25 cellular contexts compared by ENCODE assay signal in genomic region chr17:35295686-35296085, GRCh38.
"Had no signal": no experiment of that assay in that cellular context is flagged by ENCODE, and none has a peak within 500 bp of the region (broad histone marks: within the 10 kb centered on the region; RNA-seq: fewer than 3 reads in every experiment).

No MANE protein-coding gene starts in this region.

- ATAC-seq: activated T-cell treated with anti-CD3 and anti-CD28 coated beads, Interleukin-2, amount 50 U/mL, for 4 hours; gastrocnemius medialis; left ventricle myocardium superior; naive thymus-derived CD8-positive, alpha-beta T cell had no signal

- H3K4me3 ChIP-seq: cardiac muscle cell, gastrocnemius medialis, thoracic aorta, upper lobe of left lung had no signal

- H3K27ac ChIP-seq: cardiac muscle cell, gastrocnemius medialis, thoracic aorta, upper lobe of left lung had no signal

- H3K27ac Mint-ChIP-seq: activated naive CD8-positive, alpha-beta T cell treated with anti-CD3 and anti-CD28 coated beads, Interleukin-2, amount 10 ng/mL, durations not matched to agents 7 days and 5 days; activated T-helper 2 cell treated with anti-CD3 and anti-CD28 coated beads, Interferon-gamma antibody, Interleukin-2, Interleukin-4, amounts not matched to agents 10 μg/mL and 5 μg/mL and 100 μg/mL, durations not matched to agents 14 hours and 24 hours and 36 hours; dendritic cell treated with granulocyte-macrophage colony-stimulating factor and Interleukin-4, amounts not matched to agents 40 ng/mL and 50 ng/mL, for 4 days; mesothelial cell of epicardium; progenitor cell of endocrine pancreas; T-helper 1 cell treated with Interleukin-12 subunit alpha and Interleukin-12 subunit beta and Interleukin-4 antibody, amounts not matched to agents 30 μg/mL and 1 μg/mL, for 36 hours had no signal

- H3K4me1 ChIP-seq: gastrocnemius medialis, upper lobe of left lung had no signal

- H3K36me3 ChIP-seq: cardiac muscle cell, gastrocnemius medialis, thoracic aorta, upper lobe of left lung had no signal

- H3K9me3 ChIP-seq: gastrocnemius medialis, thoracic aorta had no signal

- H3K4me3 Mint-ChIP-seq: activated naive CD8-positive, alpha-beta T cell treated with anti-CD3 and anti-CD28 coated beads, Interleukin-2, amount 10 ng/mL, durations not matched to agents 7 days and 5 days; activated T-cell treated with anti-CD3 and anti-CD28 coated beads, Interleukin-2, amount 50 U/mL, for 4 hours; dendritic cell treated with granulocyte-macrophage colony-stimulating factor and Interleukin-4, amounts not matched to agents 40 ng/mL and 50 ng/mL, for 4 days; mesothelial cell of epicardium; naive thymus-derived CD8-positive, alpha-beta T cell; T-helper 1 cell treated with Interleukin-12 subunit alpha and Interleukin-12 subunit beta and Interleukin-4 antibody, amounts not matched to agents 30 μg/mL and 1 μg/mL, for 36 hours had no signal

- H3K27me3 ChIP-seq: cardiac muscle cell, gastrocnemius medialis, upper lobe of left lung had no signal

- DNase-seq: activated CD4-positive, alpha-beta T cell treated with anti-CD3 and anti-CD28 coated beads for 4 hours; activated CD4-positive, alpha-beta T cell treated with anti-CD3 and anti-CD28 coated beads, Interleukin-2, amount 50 U/mL, for 48 hours; activated CD4-positive, CD25-positive, alpha-beta regulatory T cell; activated CD8-positive, alpha-beta memory T cell treated with anti-CD3 and anti-CD28 coated beads, Interleukin-2, amount 50 U/mL, for 48 hours; activated naive CD4-positive, alpha-beta T cell treated with Interleukin-2 at 50 U/mL for 16 hours; activated naive CD8-positive, alpha-beta T cell treated with anti-CD3 and anti-CD28 coated beads, Interleukin-2, amount 10 ng/mL, durations not matched to agents 7 days and 5 days; activated T-cell treated with anti-CD3 and anti-CD28 coated beads, Interleukin-2, amount 50 U/mL, for 4 hours; amniotic stem cell; effector CD8-positive, alpha-beta T cell; gastrocnemius medialis; hippocampal formation; kidney glomerular epithelial cell; left ventricle myocardium superior; mammary epithelial cell; naive thymus-derived CD8-positive, alpha-beta T cell; stimulated activated CD4-positive, alpha-beta T cell treated with anti-CD3 and anti-CD28 coated beads, Interleukin-4, amount 100 ng/mL, for 1 hour; stimulated activated naive CD4-positive, alpha-beta T cell; upper lobe of left lung had no signal
